8 cellular contexts compared by ENCODE assay signal in the genomic region with DNA sequence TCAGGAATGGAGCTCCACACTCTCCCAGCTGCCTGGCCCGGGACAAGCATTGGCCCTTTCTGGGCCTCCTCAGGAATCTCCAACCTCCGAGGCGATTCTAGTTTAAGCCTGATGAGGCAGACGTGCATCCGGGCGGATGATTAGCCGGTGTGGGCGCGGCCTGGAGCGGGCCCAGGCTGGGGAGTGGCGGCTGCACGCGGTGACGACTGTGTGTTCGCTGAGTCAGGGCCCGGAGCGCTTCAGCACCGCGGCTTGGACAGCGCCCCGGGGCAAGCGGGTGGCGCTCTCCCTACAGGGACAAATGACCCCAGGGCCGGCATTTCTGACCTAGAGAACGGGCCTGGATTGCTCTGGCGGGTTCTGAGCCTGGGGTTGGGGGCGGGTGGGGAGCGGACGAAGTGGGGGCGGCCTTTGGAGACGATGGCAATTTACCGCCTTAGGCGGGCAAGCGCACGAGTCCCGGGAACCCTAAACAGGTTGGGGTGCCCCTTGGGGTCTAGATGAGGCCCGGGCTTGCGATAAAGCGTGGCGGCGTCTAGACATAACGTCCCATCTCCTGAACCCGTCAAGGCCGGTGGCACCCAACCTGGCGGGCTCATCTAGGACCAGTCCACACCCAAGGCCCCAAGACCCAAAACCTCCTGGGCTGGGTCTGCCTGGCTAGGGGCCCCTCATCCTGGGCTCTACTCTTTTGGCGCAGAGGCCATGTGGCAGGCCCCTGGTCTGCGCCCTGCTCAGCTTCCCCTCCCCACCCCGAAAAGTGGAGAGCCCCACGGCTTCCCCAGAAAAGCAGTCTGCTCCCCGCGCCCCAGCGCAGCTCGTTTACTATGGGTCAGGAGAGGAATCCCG. TPM values are rescaled to one million over a fixed set of nuclear protein-coding genes. Genes with fewer than 3 reads are reported as not detected.
A peak's percentile ranks its signal among the peaks of the same experiment; 100 is the strongest.
DNase-seq lines count a peak whose midpoint lies in the region; ATAC-seq and TF ChIP-seq lines count a peak whose summit lies in the region.

No MANE protein-coding gene starts in this region.

- DNase-seq in Ammon's horn (ENCODE audit: low spot score) (peak; percentile 25), HPDE6-E6E7 (ENCODE audit: extremely low spot score) (peak; percentile 86), UCSD-AML1 (lab: John Stamatoyannopoulos, UW; ENCODE audit: unreplicated experiment) (peak; percentile 79), endodermal cell (peak; percentile 100), myocyte (ENCODE audit: low read depth) (peak; percentile 74), transverse colon (peak; percentile 69), inferior parietal cortex (ENCODE audit: extremely low spot score) (no peak)

- no peaks in the 10 kb centered on the region for H3K9me3 Mint-ChIP-seq in endodermal cell

- no peak overlapping the region for H3K4me3 Mint-ChIP-seq in endodermal cell

- H3K4me3 ChIP-seq in endodermal cell (ENCODE audit: low read length) = no peak overlapping the region
- H3K4me3 ChIP-seq in transverse colon = no peak overlapping the region

- peaks cover 3% of the 10 kb centered on the region for H3K4me1 Mint-ChIP-seq in endodermal cell

- no peaks in the 10 kb centered on the region for H3K36me3 Mint-ChIP-seq in endodermal cell (ENCODE audit: low read depth)

- TF ChIP-seq EP300 in transverse colon (IDR thresholded peaks at IDR 0.05; ENCODE audit: low read depth) = no peak

- H3K9me3 ChIP-seq in endodermal cell (ENCODE audit: control insufficient read depth, low read length) (no peaks in the 10 kb centered on the region), transverse colon (no peaks in the 10 kb centered on the region)

- H3K27ac Mint-ChIP-seq in endodermal cell = no peak overlapping the region

- in situ Hi-C loops in transverse colon (cut with MboI; ENCODE audit: low pct_ligation_motif_present in 1 of 4, low pct_unique_long_range_greater_than_20kb in 1 of 4, low sequenced_read_pairs in 3 of 4) = loop anchor here in 1 of 4 donors (25.0 kb wide), 1 partner anchor 352 kb away; a partner anchor contains a TSS

- no peak overlapping the region for H3K9ac ChIP-seq in endodermal cell (ENCODE audit: extremely low read depth, low read length, poor library complexity, severe bottlenecking)

- peaks cover 67% of the 10 kb centered on the region for H3K27me3 ChIP-seq in endodermal cell (ENCODE audit: control insufficient read depth, insufficient read depth, low read length, poor library complexity, severe bottlenecking)
- peaks cover 78% of the 10 kb centered on the region for H3K27me3 ChIP-seq in transverse colon

- H3K4me1 ChIP-seq in endodermal cell (ENCODE audit: control insufficient read depth, insufficient read depth, low read length) (no peaks in the 10 kb centered on the region), transverse colon (no peaks in the 10 kb centered on the region)

- 40 to 66% methylated on average over 23 to 54 of the region's 54 CpGs for WGBS in endodermal cell (ENCODE audit: insufficient coverage in 1 of 2, insufficient read length in 1 of 2), 2 experiments
- 0 to 32% methylated on average over 1 to 42 of the region's 54 CpGs for WGBS in transverse colon (ENCODE audit: low coverage in 1 of 2), 2 donors

- H3K36me3 ChIP-seq in endodermal cell (ENCODE audit: control insufficient read depth, insufficient read depth, low read length) (no peaks in the 10 kb centered on the region), transverse colon (no peaks in the 10 kb centered on the region)

- TF ChIP-seq POLR2A in transverse colon (IDR thresholded peaks at IDR 0.05) (no peak), GM18505 (IDR thresholded peaks at IDR 0.05; ENCODE audit: borderline replicate concordance, extremely low read depth, insufficient read depth, insufficient read length) (no peak)

- peaks cover 74% of the 10 kb centered on the region for H3K27me3 Mint-ChIP-seq in endodermal cell (ENCODE audit: insufficient read depth)

- H3K27ac ChIP-seq in endodermal cell (ENCODE audit: low read depth, low read length) = no peak overlapping the region
- H3K27ac ChIP-seq in transverse colon = no peak overlapping the region

- TF ChIP-seq CTCF in endodermal cell (conservative IDR thresholded peaks at IDR 0.05) = peak; percentile 43
- no peak for TF ChIP-seq CTCF in transverse colon (IDR thresholded peaks at IDR 0.05)

- intact Hi-C loops in transverse colon (cut with DNase I; ENCODE audit: low total_unique reads) = no loop called here

- no peak for ATAC-seq in GM18505 (IDR thresholded peaks at IDR 0.05; ENCODE audit: unreplicated experiment)

RNA-seq across cellular contexts. Expression of a gene that starts 22.3 kb away (rescaled TPM):
- 10 to 100 TPM; 59.6 to 67.3 TPM for total RNA-seq in endodermal cell
- 64.3 TPM for polyA plus RNA-seq in endodermal cell (2013, experiment 1 of 2)
- 67.4 TPM for polyA plus RNA-seq in endodermal cell (2013, experiment 2 of 2)
- total RNA-seq in myocyte = 42.9 and 49.1 TPM in 2 replicates
- 45.1 TPM for polyA plus RNA-seq in myocyte (2012)
- 10 to 100 TPM in 3 of 4 donors, 1 to 10 TPM in 1; 6.7 to 38.6 (median 27.2) TPM for total RNA-seq in transverse colon
